8 cellular contexts compared by ENCODE assay signal in the genomic region with DNA sequence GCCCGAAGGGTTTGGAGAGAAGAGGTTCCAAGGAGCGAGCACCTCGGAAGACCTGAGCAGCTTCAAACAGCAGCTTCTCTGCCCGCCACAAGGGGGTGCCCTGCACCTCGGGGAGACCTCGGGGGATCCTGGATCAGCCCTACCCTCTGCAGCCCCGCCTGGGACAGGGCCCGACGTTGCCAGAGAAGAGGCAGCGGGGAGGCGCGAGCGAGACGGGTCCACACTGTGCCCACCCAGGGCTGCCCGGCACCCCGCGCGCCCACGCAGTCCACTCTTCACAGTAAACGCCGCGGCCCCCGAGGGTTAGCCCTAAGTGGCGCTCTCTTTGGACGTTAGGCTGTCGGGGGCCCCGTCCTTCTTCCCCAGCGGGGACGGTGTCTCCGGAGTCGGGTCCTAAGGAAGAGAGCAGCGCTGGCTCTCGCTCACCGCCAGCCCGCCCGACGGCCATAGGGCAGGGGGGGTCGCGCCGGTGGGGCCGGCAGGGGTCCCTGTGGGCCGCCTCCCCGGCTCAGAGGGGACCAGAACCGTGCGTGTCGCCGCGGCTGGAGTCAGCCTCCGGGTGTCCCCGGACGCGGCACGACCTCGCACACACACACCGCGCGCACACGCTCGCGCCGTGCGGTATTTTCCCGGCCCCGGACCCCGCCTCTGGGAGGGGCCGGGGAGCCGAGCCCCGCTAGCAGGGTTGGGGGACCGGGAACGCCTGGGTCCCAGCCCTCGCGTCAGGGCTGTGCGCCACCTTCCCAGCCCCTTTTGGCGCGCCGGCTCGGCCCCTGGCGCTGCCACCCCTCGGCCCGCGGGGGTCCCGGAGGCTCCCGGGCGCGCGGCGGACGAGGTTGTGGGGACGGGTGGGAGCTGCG. TPM values are rescaled to one million over a fixed set of nuclear protein-coding genes. Genes with fewer than 3 reads are reported as not detected.
DNase-seq lines count a peak whose midpoint lies in the region; ATAC-seq and TF ChIP-seq lines count a peak whose summit lies in the region.

No MANE protein-coding gene starts in this region.

- H3K27ac ChIP-seq in DOHH2 (ENCODE audit: low read depth, low read length): no peak overlapping the region
- H3K27ac ChIP-seq in esophagus muscularis mucosa (replicated peaks in 1 of 4): no peak overlapping the region

- H3K4me1 Mint-ChIP-seq in natural killer cell: peaks cover 0 to 21% of the 10 kb centered on the region in 2 donors
- H3K4me1 Mint-ChIP-seq in stimulated activated naive B cell treated with anti-CD40 and anti-IgM and Interleukin-4, amounts not matched to agents 10 μg/mL and 1 μg/mL and 100 μg/mL, for 72 hours: peaks cover 14 to 23% of the 10 kb centered on the region in 2 donors

- no peak overlapping the region for H3K27ac Mint-ChIP-seq in natural killer cell
- no peak overlapping the region for H3K27ac Mint-ChIP-seq in stimulated activated naive B cell treated with anti-CD40 and anti-IgM and Interleukin-4, amounts not matched to agents 10 μg/mL and 1 μg/mL and 100 μg/mL, for 72 hours

- intact Hi-C loops in esophagus muscularis mucosa (cut with DNase I): no loop called here
- intact Hi-C loops in natural killer cell (cut with micrococcal nuclease): loop anchor here (1.0 to 2.0 kb wide), 2 partner anchors 104 to 375 kb away; no protein-coding TSS in a partner anchor

- DNase-seq in NOMO-1 treated with DMSO at 0.1 percent for 48 hours (lab: John Stamatoyannopoulos, UW; ENCODE audit: unreplicated experiment): peak; percentile 60
- peak; percentile 65 for DNase-seq in activated T-cell treated with anti-CD3 and anti-CD28 coated beads for 1 hour (ENCODE audit: low read depth)
- DNase-seq in esophagus muscularis mucosa (ENCODE audit: extremely low spot score): no peak
- DNase-seq in natural killer cell: peak; percentile 49
- peak; percentile 47 for DNase-seq in stimulated activated naive B cell treated with anti-CD40 and anti-IgM and Interleukin-4, amounts not matched to agents 10 μg/mL and 1 μg/mL and 100 μg/mL, for 72 hours
- no peak for DNase-seq in superior temporal gyrus (ENCODE audit: extremely low spot score)

- peak; percentile 52 for ATAC-seq in HG03139 (IDR thresholded peaks at IDR 0.05; ENCODE audit: unreplicated experiment)
- ATAC-seq in natural killer cell: peak; percentile 80 to 90 (median 85)
- peak; percentile 81 to 82 for ATAC-seq in stimulated activated naive B cell treated with anti-CD40 and anti-IgM and Interleukin-4, amounts not matched to agents 10 μg/mL and 1 μg/mL and 100 μg/mL, for 72 hours (replicated peaks)

- H3K36me3 Mint-ChIP-seq in natural killer cell: no peaks in the 10 kb centered on the region
- no peaks in the 10 kb centered on the region for H3K36me3 Mint-ChIP-seq in stimulated activated naive B cell treated with anti-CD40 and anti-IgM and Interleukin-4, amounts not matched to agents 10 μg/mL and 1 μg/mL and 100 μg/mL, for 72 hours

- H3K4me3 Mint-ChIP-seq in natural killer cell: peak overlapping the region; percentile 73
- peak overlapping the region; percentile 13 to 34 for H3K4me3 Mint-ChIP-seq in stimulated activated naive B cell treated with anti-CD40 and anti-IgM and Interleukin-4, amounts not matched to agents 10 μg/mL and 1 μg/mL and 100 μg/mL, for 72 hours

- 1% methylated on average over 27 of the region's 90 CpGs for WGBS in esophagus muscularis mucosa

- TF ChIP-seq CTCF in DOHH2 (IDR thresholded peaks at IDR 0.05; ENCODE audit: low read depth, low read length, poor library complexity, severe bottlenecking): peak; percentile 85
- peak; percentile 58 to 76 (median 59) for TF ChIP-seq CTCF in esophagus muscularis mucosa (IDR thresholded peaks at IDR 0.05)
- TF ChIP-seq CTCF in natural killer cell (IDR thresholded peaks at IDR 0.05): peak; percentile 79

- H3K79me2 ChIP-seq in DOHH2 (ENCODE audit: control insufficient read depth, low read length): no peaks in the 10 kb centered on the region

- no peaks in the 10 kb centered on the region for H4K20me1 ChIP-seq in DOHH2 (ENCODE audit: control insufficient read depth, insufficient read depth, low read depth, low read length)

- H3K36me3 ChIP-seq in DOHH2 (ENCODE audit: control insufficient read depth, low read length) (no peaks in the 10 kb centered on the region), esophagus muscularis mucosa (no peaks in the 10 kb centered on the region)

- no peaks in the 10 kb centered on the region for H3F3A ChIP-seq in DOHH2 (ENCODE audit: control insufficient read depth, insufficient read depth)

- H3K4me1 ChIP-seq in DOHH2 (ENCODE audit: control insufficient read depth, low read length) (no peaks in the 10 kb centered on the region), esophagus muscularis mucosa (peaks cover 11 to 31% (median 26%) of the 10 kb centered on the region in 4 donors)

- H3K4me2 ChIP-seq in DOHH2 (ENCODE audit: low read length): 0 out of 2 replicates have a peak overlapping the region, but pooled peaks have one; percentile 24

- H3K27me3 ChIP-seq in DOHH2 (ENCODE audit: control insufficient read depth, low read length) (peaks cover 52% of the 10 kb centered on the region), esophagus muscularis mucosa (peaks cover 9 to 100% (median 53%) of the 10 kb centered on the region in 4 donors)

- H3K9me3 Mint-ChIP-seq in natural killer cell: no peaks in the 10 kb centered on the region
- no peaks in the 10 kb centered on the region for H3K9me3 Mint-ChIP-seq in stimulated activated naive B cell treated with anti-CD40 and anti-IgM and Interleukin-4, amounts not matched to agents 10 μg/mL and 1 μg/mL and 100 μg/mL, for 72 hours

- H3K4me3 ChIP-seq in DOHH2 (ENCODE audit: low read length) (no peak overlapping the region), esophagus muscularis mucosa (peak overlapping the region; percentile 50 to 63 (median 55))

- TF ChIP-seq POLR2A in esophagus muscularis mucosa (IDR thresholded peaks at IDR 0.05; ENCODE audit: low read depth): no peak

- H3K9me3 ChIP-seq in DOHH2 (ENCODE audit: control insufficient read depth, insufficient read depth, low read length) (no peaks in the 10 kb centered on the region), esophagus muscularis mucosa (no peaks in the 10 kb centered on the region)

- no peaks in the 10 kb centered on the region for H3K9me2 ChIP-seq in DOHH2 (replicated peaks; ENCODE audit: control insufficient read depth, low read length)

- no peak for TF ChIP-seq EP300 in esophagus muscularis mucosa (IDR thresholded peaks at IDR 0.05)

- H3K27me3 Mint-ChIP-seq in natural killer cell (ENCODE audit: low read depth in 2 of 2): peaks cover 52 to 76% of the 10 kb centered on the region in 2 donors
- peaks cover 74 to 75% of the 10 kb centered on the region in 2 donors for H3K27me3 Mint-ChIP-seq in stimulated activated naive B cell treated with anti-CD40 and anti-IgM and Interleukin-4, amounts not matched to agents 10 μg/mL and 1 μg/mL and 100 μg/mL, for 72 hours

RNA-seq across cellular contexts. Expression of gene CDH22, which starts 0.9 kb away (rescaled TPM):
- total RNA-seq in esophagus muscularis mucosa (under 1 TPM in 3 of 4 donors, not detected in 1; 0.17 to 0.69 (median 0.42) TPM), natural killer cell (not detected)

Comparison
In these comparisons a context has a peak if more than half of its experiments do, and no peak if none do; other contexts are left out.
1. DNase-seq: peak in NOMO-1 treated with DMSO at 0.1 percent for 48 hours (single experiment), activated T-cell treated with anti-CD3 and anti-CD28 coated beads for 1 hour (single experiment), natural killer cell (single experiment) and stimulated activated naive B cell treated with anti-CD40 and anti-IgM and Interleukin-4, amounts not matched to agents 10 μg/mL and 1 μg/mL and 100 μg/mL, for 72 hours (single experiment); none in esophagus muscularis mucosa (single experiment) and superior temporal gyrus (single experiment).
2. Peak in every context shown above with its lines, with median percentiles within 50 percentile points of each other: CTCF ChIP-seq and ATAC-seq.